ENCODE assay signal across 17 cellular contexts in the genomic region with DNA sequence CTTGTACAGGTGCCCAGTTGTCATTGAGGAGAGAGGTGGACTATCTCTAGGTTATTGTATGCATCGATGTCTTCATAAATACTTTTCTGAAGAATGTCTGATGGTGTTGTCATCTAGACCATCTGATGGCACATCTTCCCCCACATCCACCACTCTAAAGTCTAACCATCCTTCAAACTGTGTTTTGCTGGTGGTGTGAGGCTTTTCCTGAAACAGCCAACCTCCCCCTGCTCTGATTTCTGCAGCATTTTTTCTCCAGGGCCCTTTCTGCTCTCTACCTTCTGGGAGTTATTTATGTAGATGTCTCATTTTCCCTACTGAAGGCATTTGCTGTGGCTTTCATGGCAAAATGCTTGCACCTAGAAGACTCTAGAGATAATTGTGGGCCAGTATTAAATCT. TPM values are rescaled to one million over a fixed set of nuclear protein-coding genes. Genes with fewer than 3 reads are reported as not detected.
DNase-seq lines count a peak whose midpoint lies in the region; ATAC-seq and TF ChIP-seq lines count a peak whose summit lies in the region.
"Had no signal": no experiment of that assay in that cellular context is flagged by ENCODE, and none has a peak within 500 bp of the region (broad histone marks: within the 10 kb centered on the region; RNA-seq: fewer than 3 reads in every experiment).

No MANE protein-coding gene starts in this region.

- 100% methylated on average over 1 of the region's 1 CpG for WGBS in smooth muscle cell (ENCODE audit: low lambda C conversion rate)

- intact Hi-C loops in left lung (cut with DNase I): no loop called here

- no peaks in the 10 kb centered on the region for H4K20me1 ChIP-seq in smooth muscle cell (ENCODE audit: low read depth)

- H2AFZ ChIP-seq in smooth muscle cell (ENCODE audit: low read depth): no peak overlapping the region

- ATAC-seq in GM21737 (IDR thresholded peaks at IDR 0.05; ENCODE audit: unreplicated experiment) (no peak), left lung (no peak), HG02852 (IDR thresholded peaks at IDR 0.05; ENCODE audit: unreplicated experiment) (no peak)

- peak overlapping the region; percentile 3 to 76 for H3K27ac ChIP-seq in mucosa of rectum (ENCODE audit: low read depth in 2 of 2, low read length in 2 of 2)
- no peak overlapping the region for H3K27ac ChIP-seq in smooth muscle cell (ENCODE audit: low read depth)
- H3K27ac ChIP-seq in left lung: no peak overlapping the region
- H3K27ac ChIP-seq: 22Rv1, KMS-11, SK-N-MC, testis had no signal

- H3F3A ChIP-seq in smooth muscle cell (ENCODE audit: low read depth): peaks cover 31% of the 10 kb centered on the region

- H3K9ac ChIP-seq in mucosa of rectum (ENCODE audit: low read depth in 1 of 2, low read length in 2 of 2) (peak overlapping the region in 1 of 2 donors; percentile 79), smooth muscle cell (ENCODE audit: low read depth) (no peak overlapping the region)
- H3K9ac ChIP-seq: KMS-11 had no signal

- peaks cover 25% of the 10 kb centered on the region for H3K79me2 ChIP-seq in smooth muscle cell (ENCODE audit: low read depth)

- TF ChIP-seq CTCF in astrocyte of the cerebellum (IDR thresholded peaks at IDR 0.05; ENCODE audit: low read depth, low read length, missing control alignments) (no peak), smooth muscle cell (IDR thresholded peaks at IDR 0.05; ENCODE audit: borderline replicate concordance, insufficient read depth, poor library complexity, severe bottlenecking) (no peak), left lung (IDR thresholded peaks at IDR 0.05) (no peak)

- DNase-seq in DMS 273 (lab: John Stamatoyannopoulos, UW; ENCODE audit: unreplicated experiment) (peak; percentile 5), DMS 273 treated with DMSO at 0.1 percent for 48 hours (lab: John Stamatoyannopoulos, UW) (no peak), astrocyte of the cerebellum (ENCODE audit: low read depth) (no peak), smooth muscle cell (lab: John Stamatoyannopoulos, UW; ENCODE audit: unreplicated experiment) (no peak), left lung (no peak)
- DNase-seq: activated CD4-positive, alpha-beta T cell treated with anti-CD3 and anti-CD28 coated beads for 4 hours; cerebellar nuclear complex; NCI-H748 treated with DMSO at 0.1 percent for 48 hours; OCI-M1; pancreas; testis had no signal

- H3K4me2 ChIP-seq in smooth muscle cell: peak overlapping the region; percentile 98
- H3K4me2 ChIP-seq: KMS-11 had no signal

- peak overlapping the region; percentile 72 for H3K4me3 ChIP-seq in astrocyte of the cerebellum (ENCODE audit: low read depth, low read length)
- peak overlapping the region; percentile 79 to 80 for H3K4me3 ChIP-seq in mucosa of rectum (ENCODE audit: low read length in 2 of 2)
- peak overlapping the region; percentile 85 for H3K4me3 ChIP-seq in smooth muscle cell
- H3K4me3 ChIP-seq in left lung: no peak overlapping the region
- H3K4me3 ChIP-seq: SK-N-MC had no signal

- H3K36me3 ChIP-seq in mucosa of rectum (ENCODE audit: control insufficient read depth in 2 of 2, insufficient read depth in 2 of 2, low read length in 2 of 2) (no peaks in the 10 kb centered on the region), smooth muscle cell (ENCODE audit: low read depth) (no peaks in the 10 kb centered on the region), left lung (no peaks in the 10 kb centered on the region)
- H3K36me3 ChIP-seq: pancreas had no signal

- H3K9me3 ChIP-seq in mucosa of rectum (ENCODE audit: control insufficient read depth in 2 of 2, low read length in 2 of 2) (no peaks in the 10 kb centered on the region), smooth muscle cell (replicated peaks; ENCODE audit: low read depth) (no peaks in the 10 kb centered on the region), left lung (no peaks in the 10 kb centered on the region)
- H3K9me3 ChIP-seq: pancreas, testis had no signal

- peaks cover 4 to 10% of the 10 kb centered on the region in 2 donors for H3K4me1 ChIP-seq in mucosa of rectum (ENCODE audit: control insufficient read depth in 2 of 2, insufficient read depth in 2 of 2, low read length in 2 of 2)
- H3K4me1 ChIP-seq in smooth muscle cell (ENCODE audit: low read depth): peaks cover 28% of the 10 kb centered on the region
- H3K4me1 ChIP-seq in left lung: peaks cover 0 to 12% of the 10 kb centered on the region in 2 donors

- in situ Hi-C loops in astrocyte of the cerebellum (cut with HindIII; ENCODE audit: low sequenced_read_pairs): no loop called here

- H3K27me3 ChIP-seq in mucosa of rectum (ENCODE audit: control insufficient read depth in 2 of 2, insufficient read depth in 2 of 2, low read length in 2 of 2): peaks cover 3 to 4% of the 10 kb centered on the region in 2 donors
- H3K27me3 ChIP-seq in smooth muscle cell (ENCODE audit: low read depth): no peaks in the 10 kb centered on the region
- H3K27me3 ChIP-seq in left lung: peaks cover 25 to 66% of the 10 kb centered on the region in 2 donors
- H3K27me3 ChIP-seq: pancreas, testis had no signal

RNA-seq across cellular contexts. Expression of gene PLCE1, which starts 1.5 kb away (rescaled TPM):
- total RNA-seq in smooth muscle cell (4.5 and 5.6 TPM in 2 replicates), left lung (1 to 10 TPM; 6.9 to 9.8 TPM)
- 2.1 and 4.0 TPM in 2 replicates for polyA plus RNA-seq in smooth muscle cell

Comparison
In these comparisons a context has a peak if more than half of its experiments do, and no peak if none do; other contexts are left out.
1. H3K4me3 ChIP-seq: peak in astrocyte of the cerebellum (single experiment), mucosa of rectum (2 of 2) and smooth muscle cell (single experiment); none in left lung (0 of 2).
2. H3K27ac ChIP-seq: peak in mucosa of rectum (2 of 2); none in smooth muscle cell (single experiment) and left lung (0 of 2).